Comparison of ENCODE assay signal across 2 cellular contexts in the genomic region with DNA sequence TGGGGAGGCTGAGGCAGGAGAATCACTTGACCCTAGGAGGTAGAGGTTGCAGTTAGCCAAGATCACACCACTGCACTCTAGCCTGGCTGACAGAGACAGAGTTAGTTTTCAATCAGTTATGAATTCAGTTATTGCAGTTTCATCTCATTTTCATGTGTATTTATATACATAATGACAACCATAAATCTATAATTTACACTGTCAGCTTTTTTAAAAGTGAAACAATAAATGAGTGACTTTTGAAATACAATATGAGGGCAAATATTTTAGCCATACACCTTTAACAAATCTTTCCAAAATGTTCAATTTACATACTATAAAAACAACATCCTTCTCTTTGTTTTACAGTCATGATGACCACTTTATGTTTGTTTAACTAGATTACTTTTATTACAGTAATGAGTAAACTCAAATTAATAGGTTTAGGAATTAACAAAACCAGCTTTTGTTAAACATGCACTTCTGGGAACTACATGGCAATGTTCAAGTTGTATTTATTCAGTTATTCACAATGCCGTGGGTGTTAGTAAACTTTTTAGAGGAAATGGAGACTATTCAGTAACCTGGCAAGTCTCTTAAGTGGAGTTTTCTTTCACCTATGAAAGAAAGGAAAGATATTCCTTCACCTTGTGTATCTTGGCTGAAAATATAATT.
TF ChIP-seq lines count a peak whose summit lies in the region.

No MANE protein-coding gene starts in this region.

TF ChIP-seq in A549, 52 proteins besides CTCF, POLR2A, EP300 and RAD21:
- peak; percentile 72 for TF ChIP-seq MAFK (IDR thresholded peaks at IDR 0.05; ENCODE audit: partially characterized antibody)
- no peak for TF ChIP-seq SREBF2 (IDR thresholded peaks at IDR 0.05)

TF ChIP-seq in HepG2, 621 proteins besides CTCF, POLR2A, EP300 and RAD21:
- peak; percentile 53; the same call in 1 of the 2 replicates for TF ChIP-seq MAFF (IDR thresholded peaks at IDR 0.05; ENCODE audit: low read depth, low read length)
- no peak for TF ChIP-seq ZNF720 (CRISPR knock-in tag; IDR thresholded peaks at IDR 0.05)
- TF ChIP-seq ZNF772 (CRISPR knock-in tag; IDR thresholded peaks at IDR 0.05): no peak
- peak in 1 of 2 experiments; percentile 72; a peak in 2 of 4 replicates for TF ChIP-seq MAFK (conservative IDR thresholded peaks at IDR 0.05 in 1 of 2, IDR thresholded peaks at IDR 0.05 in 1 of 2; ENCODE audit: low read length in 2 of 2)
